Comparison of ENCODE assay signal across 9 cellular contexts in genomic region chr1:95086949-95087533, GRCh38. TPM values are rescaled to one million over a fixed set of nuclear protein-coding genes. Genes with fewer than 3 reads are reported as not detected.
DNase-seq lines count a peak whose midpoint lies in the region; ATAC-seq and TF ChIP-seq lines count a peak whose summit lies in the region.
"Had no signal": no experiment of that assay in that cellular context is flagged by ENCODE, and none has a peak within 500 bp of the region (broad histone marks: within the 10 kb centered on the region; RNA-seq: fewer than 3 reads in every experiment).

No MANE protein-coding gene starts in this region.

- DNase-seq in H7 (peak; percentile 35), SJSA1 (ENCODE audit: low read depth in 1 of 2, low spot score in 2 of 2) (peak; percentile 85 to 93), heart left ventricle (peak in 3 of 5 donors; percentile 48 to 70 (median 59)), tibial artery (peak in 1 of 2 donors; percentile 37), cortex of kidney (lab: John Stamatoyannopoulos, UW) (no peak), NCI-H1694 treated with DMSO at 0.1 percent for 48 hours (lab: John Stamatoyannopoulos, UW) (no peak)
- no peak for DNase-seq in CD8-positive, alpha-beta memory T cell
- DNase-seq: NCI-H526 treated with DMSO at 0.1 percent for 48 hours had no signal

- H3K36me3 Mint-ChIP-seq in CD8-positive, alpha-beta memory T cell, result no peaks in the 10 kb centered on the region

- WGBS in heart left ventricle, 4 donors, result 4 to 14% (median 6%) methylated on average over 5 of the region's 5 CpGs

- no peak overlapping the region for H3K4me3 ChIP-seq in H7 (ENCODE audit: insufficient read depth, low read depth, low read length)
- H3K4me3 ChIP-seq in SJSA1, result no peak overlapping the region
- H3K4me3 ChIP-seq in heart left ventricle, result no peak overlapping the region
- no peak overlapping the region for H3K4me3 ChIP-seq in tibial artery
- H3K4me3 ChIP-seq in CD8-positive, alpha-beta memory T cell (ENCODE audit: low read length), result no peak overlapping the region

- ATAC-seq in heart left ventricle (peak; percentile 89 to 94 (median 94)), HG02852 (IDR thresholded peaks at IDR 0.05; ENCODE audit: unreplicated experiment) (no peak)

- H3K9me3 ChIP-seq in SJSA1 (replicated peaks) (no peaks in the 10 kb centered on the region), heart left ventricle (peaks cover 0 to 12% (median 2%) of the 10 kb centered on the region in 12 donors), tibial artery (no peaks in the 10 kb centered on the region)
- H3K9me3 ChIP-seq in CD8-positive, alpha-beta memory T cell (ENCODE audit: low read length), result no peaks in the 10 kb centered on the region

- no peaks in the 10 kb centered on the region for H3K36me3 ChIP-seq in H7 (replicated peaks; ENCODE audit: control insufficient read depth, insufficient read depth, low read length)
- no peaks in the 10 kb centered on the region for H3K36me3 ChIP-seq in SJSA1
- H3K36me3 ChIP-seq in heart left ventricle, result no peaks in the 10 kb centered on the region
- no peaks in the 10 kb centered on the region for H3K36me3 ChIP-seq in tibial artery
- H3K36me3 ChIP-seq in CD8-positive, alpha-beta memory T cell (ENCODE audit: insufficient read depth, low read length), result no peaks in the 10 kb centered on the region

- no peak overlapping the region for H3K27ac Mint-ChIP-seq in CD8-positive, alpha-beta memory T cell

- peaks cover 11 to 41% of the 10 kb centered on the region in 2 donors for H3K27me3 Mint-ChIP-seq in CD8-positive, alpha-beta memory T cell

- H3K4me1 ChIP-seq in SJSA1 (replicated peaks) (peaks cover 35% of the 10 kb centered on the region), heart left ventricle (peaks cover 0 to 32% (median 13%) of the 10 kb centered on the region in 12 donors), tibial artery (peaks cover 0 to 23% (median 11%) of the 10 kb centered on the region in 4 donors)
- no peaks in the 10 kb centered on the region for H3K4me1 ChIP-seq in CD8-positive, alpha-beta memory T cell (ENCODE audit: insufficient read depth, low read length)

- TF ChIP-seq POLR2A in heart left ventricle (IDR thresholded peaks at IDR 0.05), result no peak

- POLR2A ChIA-PET in CD8-positive, alpha-beta memory T cell (lab: Charles Lee), result no interaction called here

- TF ChIP-seq CTCF in heart left ventricle (IDR thresholded peaks at IDR 0.05) (no peak), tibial artery (IDR thresholded peaks at IDR 0.05) (no peak)

- H3K4me1 Mint-ChIP-seq in CD8-positive, alpha-beta memory T cell, result no peaks in the 10 kb centered on the region

- H3K27ac ChIP-seq in SJSA1 (peak overlapping the region; percentile 95), heart left ventricle (peak overlapping the region; percentile 18 to 95 (median 80)), tibial artery (peak overlapping the region; percentile 64 to 79)
- H3K27ac ChIP-seq in CD8-positive, alpha-beta memory T cell (ENCODE audit: low read depth, low read length), result no peak overlapping the region

- CTCF ChIA-PET in CD8-positive, alpha-beta memory T cell (lab: Charles Lee), result interaction anchor here (0.9 to 1.2 kb wide), 4 partner anchors 11 to 147 kb away, joined by 3 read pairs; partner anchors contain the start of genes ALG14 and RWDD3

- H3K27me3 ChIP-seq in H7 (ENCODE audit: control insufficient read depth, insufficient read depth, low read length) (no peaks in the 10 kb centered on the region), SJSA1 (replicated peaks) (no peaks in the 10 kb centered on the region), heart left ventricle (no peaks in the 10 kb centered on the region), tibial artery (no peaks in the 10 kb centered on the region)
- no peaks in the 10 kb centered on the region for H3K27me3 ChIP-seq in CD8-positive, alpha-beta memory T cell (ENCODE audit: insufficient read depth, low read length, poor library complexity, severe bottlenecking)

- H3K4me3 Mint-ChIP-seq in CD8-positive, alpha-beta memory T cell, result no peak overlapping the region

- intact Hi-C loops in heart left ventricle (cut with DNase I) (loop anchor here in 1 of 10 donors (5.0 kb wide), 1 partner anchor 145 kb away; the partner anchor contains the start of gene RWDD3), tibial artery (cut with DNase I; ENCODE audit: low total_unique reads) (no loop called here)

- H3K9me3 Mint-ChIP-seq in CD8-positive, alpha-beta memory T cell, result no peaks in the 10 kb centered on the region

RNA-seq across cellular contexts. Expression of gene ALG14, which starts 14.3 kb away (rescaled TPM):
- total RNA-seq in H7 (2014; rRNA removed; shearing (Covaris generic)), result 0.67 and 0.73 TPM in 2 replicates
- total RNA-seq in SJSA1 (2014; rRNA removed; shearing (Covaris generic)), result 1.5 and 2.1 TPM in 2 replicates
- 1 to 10 TPM in 7 of 9 donors, under 1 TPM in 2; 0.56 to 4.7 (median 3.2) TPM for total RNA-seq in heart left ventricle
- 1 to 10 TPM in 1 of 2 donors, under 1 TPM in 1; 0.76 to 1.8 TPM for polyA plus RNA-seq in heart left ventricle
- 1 to 10 TPM; 4.4 to 4.6 TPM for total RNA-seq in CD8-positive, alpha-beta memory T cell
- polyA plus RNA-seq in CD8-positive, alpha-beta memory T cell, result 6.8 TPM

RNA-seq across cellular contexts. Expression of gene TLCD4, which starts 30.1 kb away (rescaled TPM):
- 2.5 and 3.3 TPM in 2 replicates for total RNA-seq in H7 (2014; rRNA removed; shearing (Covaris generic))
- total RNA-seq in SJSA1 (2014; rRNA removed; shearing (Covaris generic)), result 0.60 and 2.5 TPM in 2 replicates
- 10 to 100 TPM; 27.6 to 82.7 (median 66.9) TPM for total RNA-seq in heart left ventricle
- polyA plus RNA-seq in heart left ventricle, result 10 to 100 TPM; 13.0 to 17.7 TPM
- under 1 TPM; 0.04 to 0.09 TPM for total RNA-seq in CD8-positive, alpha-beta memory T cell
- polyA plus RNA-seq in CD8-positive, alpha-beta memory T cell, result not detected

Comparison
In these comparisons a context has a peak if more than half of its experiments do, and no peak if none do; other contexts are left out.
1. DNase-seq: peak in H7 (single experiment), SJSA1 (2 of 2) and heart left ventricle (3 of 5); none in CD8-positive, alpha-beta memory T cell (0 of 5), cortex of kidney (single experiment) and NCI-H1694 treated with DMSO at 0.1 percent for 48 hours (single experiment).